Comparison of ENCODE assay signal across 19 cellular contexts in the genomic region with DNA sequence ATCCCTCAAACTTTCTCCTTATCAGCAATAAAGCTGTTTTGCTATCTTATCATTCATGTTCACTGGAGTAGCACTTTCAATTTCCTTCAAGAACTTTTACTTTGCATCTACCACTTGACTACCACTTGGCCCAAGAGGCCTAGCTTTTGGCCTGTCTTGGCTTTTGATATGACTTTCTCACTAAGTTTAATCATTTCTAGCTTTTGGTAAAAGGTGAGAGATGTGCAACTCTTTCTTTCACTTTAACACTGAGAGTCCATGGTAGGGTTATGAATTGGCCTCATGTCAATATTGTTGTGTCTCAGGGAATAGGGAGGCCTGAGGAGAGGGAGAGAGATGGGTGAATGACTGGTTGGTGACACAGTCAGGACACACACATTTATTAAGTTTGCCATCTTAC.
DNase-seq lines count a peak whose midpoint lies in the region; ATAC-seq, FAIRE-seq and TF ChIP-seq lines count a peak whose summit lies in the region.
"Had no signal": no experiment of that assay in that cellular context is flagged by ENCODE, and none has a peak within 500 bp of the region (broad histone marks: within the 10 kb centered on the region; RNA-seq: fewer than 3 reads in every experiment).

No MANE protein-coding gene starts in this region.

- no peak for DNase-seq in D721Med (ENCODE audit: insufficient read length, low spot score)
- no peak for DNase-seq in activated effector memory CD4-positive, alpha-beta T cell treated with anti-CD3 and anti-CD28 coated beads, Interleukin-2, amount 50 U/mL, for 16 hours
- DNase-seq in effector CD4-positive, alpha-beta T cell, result no peak
- no peak for DNase-seq in NCI-H1417 treated with DMSO at 0.1 percent for 48 hours (lab: John Stamatoyannopoulos, UW)
- DNase-seq: activated CD8-positive, alpha-beta memory T cell treated with anti-CD3 and anti-CD28 coated beads for 24 hours; caudate nucleus; effector memory CD4-positive, alpha-beta T cell; hippocampal formation; kidney; NCI-H1436 treated with DMSO at 0.1 percent for 48 hours; NCI-H446; stimulated activated CD4-positive, alpha-beta T cell treated with anti-CD3 and anti-CD28 coated beads, Interleukin-12 subunit alpha, Interleukin-12 subunit beta, amount 100 ng/mL, for 4 hours; WERI-Rb-1 had no signal

- no peak overlapping the region for H3K4me3 ChIP-seq in mucosa of rectum (ENCODE audit: low read length in 2 of 2)
- H3K4me3 ChIP-seq: neural progenitor cell had no signal

- H3K9me3 ChIP-seq in mucosa of rectum (ENCODE audit: control insufficient read depth in 2 of 2, low read length in 2 of 2), result no peaks in the 10 kb centered on the region

- FAIRE-seq in D721Med (lab: Jason Lieb, UNC), result no peak
- FAIRE-seq: H1, kidney had no signal

- ATAC-seq in GM19023 (IDR thresholded peaks at IDR 0.05; ENCODE audit: unreplicated experiment), result peak; percentile 40
- ATAC-seq in GM21737 (IDR thresholded peaks at IDR 0.05; ENCODE audit: unreplicated experiment), result peak; percentile 58
- peak; percentile 76 for ATAC-seq in HG03139 (IDR thresholded peaks at IDR 0.05; ENCODE audit: unreplicated experiment)

- H3K27me3 ChIP-seq in mucosa of rectum (ENCODE audit: control insufficient read depth in 2 of 2, insufficient read depth in 2 of 2, low read length in 2 of 2), result no peaks in the 10 kb centered on the region
- H3K27me3 ChIP-seq: neural progenitor cell had no signal

- H3K4me1 ChIP-seq in mucosa of rectum (ENCODE audit: control insufficient read depth in 2 of 2, insufficient read depth in 2 of 2, low read length in 2 of 2), result peaks cover 27 to 44% of the 10 kb centered on the region in 2 donors
- H3K4me1 ChIP-seq: neural progenitor cell had no signal

- H3K36me3 ChIP-seq in mucosa of rectum (ENCODE audit: control insufficient read depth in 2 of 2, insufficient read depth in 2 of 2, low read length in 2 of 2), result no peaks in the 10 kb centered on the region
- H3K36me3 ChIP-seq: neural progenitor cell, WERI-Rb-1 had no signal

- peak overlapping the region; percentile 82 to 90 for H3K27ac ChIP-seq in mucosa of rectum (ENCODE audit: low read depth in 2 of 2, low read length in 2 of 2)
- H3K27ac ChIP-seq: neural progenitor cell, WERI-Rb-1 had no signal

- no peak overlapping the region for H3K9ac ChIP-seq in mucosa of rectum (ENCODE audit: low read depth in 1 of 2, low read length in 2 of 2)
- H3K9ac ChIP-seq: neural progenitor cell had no signal

- TF ChIP-seq CTCF in D721Med (IDR thresholded peaks at IDR 0.05; ENCODE audit: insufficient read depth, missing control alignments), result no peak
